ENCODE assay signal across 9 cellular contexts in genomic region chr19:44752123-44752815, GRCh38. TPM values are rescaled to one million over a fixed set of nuclear protein-coding genes. Genes with fewer than 3 reads are reported as not detected.
DNase-seq lines count a peak whose midpoint lies in the region; ATAC-seq and TF ChIP-seq lines count a peak whose summit lies in the region.
"Had no signal": no experiment of that assay in that cellular context is flagged by ENCODE, and none has a peak within 500 bp of the region (broad histone marks: within the 10 kb centered on the region; RNA-seq: fewer than 3 reads in every experiment).

No MANE protein-coding gene starts in this region.

- ATAC-seq in stimulated activated memory B cell treated with anti-CD40 and anti-IgM and Interleukin-4, amounts not matched to agents 10 μg/mL and 1 μg/mL and 100 μg/mL, for 72 hours = no peak
- ATAC-seq in HG03378 (IDR thresholded peaks at IDR 0.05; ENCODE audit: unreplicated experiment) = no peak

- peaks cover 47% of the 10 kb centered on the region for H3K4me1 Mint-ChIP-seq in activated CD4-positive, alpha-beta memory T cell treated with anti-CD3 and anti-CD28 coated beads for 36 hours (ENCODE audit: low read depth)
- H3K4me1 Mint-ChIP-seq in stimulated activated memory B cell treated with anti-CD40 and anti-IgM and Interleukin-4, amounts not matched to agents 10 μg/mL and 1 μg/mL and 100 μg/mL, for 72 hours = peaks cover 66% of the 10 kb centered on the region

- peaks cover 21% of the 10 kb centered on the region for H3K4me1 ChIP-seq in iPS-18a (ENCODE audit: control insufficient read depth, low read depth, low read length)

- H3K4me3 ChIP-seq in HL-60 (replicated peaks; ENCODE audit: insufficient read depth, low read length) (no peak overlapping the region), iPS-18a (ENCODE audit: low read length) (peak overlapping the region; percentile 17)

- DNase-seq in HL-60 (ENCODE audit: low read depth in 1 of 2, low spot score in 1 of 2) (no peak), AG08395 (ENCODE audit: low spot score) (no peak), putamen (ENCODE audit: low spot score) (no peak)
- DNase-seq in activated CD4-positive, alpha-beta memory T cell treated with anti-CD3 and anti-CD28 coated beads for 36 hours = peak; percentile 27
- DNase-seq: NCI-H1436 treated with DMSO at 0.1 percent for 48 hours had no signal

- peak overlapping the region; percentile 85 for H3K27ac ChIP-seq in HL-60 (replicated peaks)
- no peak overlapping the region for H3K27ac ChIP-seq in iPS-18a (ENCODE audit: low read length)

- H3K36me3 ChIP-seq in iPS-18a (ENCODE audit: control insufficient read depth, low read depth, low read length) = no peaks in the 10 kb centered on the region

- peak overlapping the region; percentile 93 for H3K4me3 Mint-ChIP-seq in activated CD4-positive, alpha-beta memory T cell treated with anti-CD3 and anti-CD28 coated beads for 36 hours
- H3K4me3 Mint-ChIP-seq in stimulated activated memory B cell treated with anti-CD40 and anti-IgM and Interleukin-4, amounts not matched to agents 10 μg/mL and 1 μg/mL and 100 μg/mL, for 72 hours = peak overlapping the region; percentile 97

- H3K9ac ChIP-seq in iPS-18a (ENCODE audit: low read length) = no peak overlapping the region

- intact Hi-C loops in activated CD4-positive, alpha-beta memory T cell treated with anti-CD3 and anti-CD28 coated beads for 36 hours (cut with micrococcal nuclease) = loop anchor here (2.0 to 5.0 kb wide), 3 partner anchors 59 to 425 kb away; partner anchors contain the start of genes BLOC1S3, TOMM40 and TRAPPC6A

- CTCF ChIA-PET in activated CD4-positive, alpha-beta memory T cell treated with anti-CD3 and anti-CD28 coated beads for 36 hours (lab: Charles Lee) = interaction anchor here (0.7 to 5.3 kb wide), 6 partner anchors 18 to 63 kb away, joined by 3 to 50 read pairs (median 5); no protein-coding TSS in a partner anchor

- no peak for TF ChIP-seq CTCF in HL-60 (IDR thresholded peaks at IDR 0.05; ENCODE audit: insufficient read depth, low read length)

- H3K27me3 ChIP-seq in HL-60 (ENCODE audit: insufficient read depth, poor library complexity, severe bottlenecking) (no peaks in the 10 kb centered on the region), iPS-18a (ENCODE audit: control insufficient read depth, insufficient read depth, low read length) (peaks cover 92% of the 10 kb centered on the region)

- H3K9me3 ChIP-seq in iPS-18a (ENCODE audit: control insufficient read depth, low read depth, low read length) = no peaks in the 10 kb centered on the region

- H3K9me3 Mint-ChIP-seq in activated CD4-positive, alpha-beta memory T cell treated with anti-CD3 and anti-CD28 coated beads for 36 hours = no peaks in the 10 kb centered on the region
- H3K9me3 Mint-ChIP-seq in stimulated activated memory B cell treated with anti-CD40 and anti-IgM and Interleukin-4, amounts not matched to agents 10 μg/mL and 1 μg/mL and 100 μg/mL, for 72 hours = no peaks in the 10 kb centered on the region

- peak overlapping the region; percentile 99 for H3K27ac Mint-ChIP-seq in activated CD4-positive, alpha-beta memory T cell treated with anti-CD3 and anti-CD28 coated beads for 36 hours
- peak overlapping the region; percentile 84 for H3K27ac Mint-ChIP-seq in stimulated activated memory B cell treated with anti-CD40 and anti-IgM and Interleukin-4, amounts not matched to agents 10 μg/mL and 1 μg/mL and 100 μg/mL, for 72 hours

- H3K36me3 Mint-ChIP-seq in activated CD4-positive, alpha-beta memory T cell treated with anti-CD3 and anti-CD28 coated beads for 36 hours = peaks cover 70% of the 10 kb centered on the region
- H3K36me3 Mint-ChIP-seq in stimulated activated memory B cell treated with anti-CD40 and anti-IgM and Interleukin-4, amounts not matched to agents 10 μg/mL and 1 μg/mL and 100 μg/mL, for 72 hours = peaks cover 47% of the 10 kb centered on the region

- H3K27me3 Mint-ChIP-seq in activated CD4-positive, alpha-beta memory T cell treated with anti-CD3 and anti-CD28 coated beads for 36 hours = no peaks in the 10 kb centered on the region
- no peaks in the 10 kb centered on the region for H3K27me3 Mint-ChIP-seq in stimulated activated memory B cell treated with anti-CD40 and anti-IgM and Interleukin-4, amounts not matched to agents 10 μg/mL and 1 μg/mL and 100 μg/mL, for 72 hours

- POLR2A ChIA-PET in activated CD4-positive, alpha-beta memory T cell treated with anti-CD3 and anti-CD28 coated beads for 36 hours (lab: Charles Lee) = interaction anchor here (1.2 to 2.1 kb wide), 4 partner anchors 11 to 28 kb away, joined by 4 to 19 read pairs (median 12); no protein-coding TSS in a partner anchor

RNA-seq across cellular contexts. Expression of gene BCL3, which starts 3.8 kb away (rescaled TPM):
- total RNA-seq in activated CD4-positive, alpha-beta memory T cell treated with anti-CD3 and anti-CD28 coated beads for 36 hours = 10 to 100 TPM; 75.0 to 79.6 TPM

RNA-seq across cellular contexts. Expression of gene CBLC, which starts 25.4 kb away (rescaled TPM):
- not detected for total RNA-seq in activated CD4-positive, alpha-beta memory T cell treated with anti-CD3 and anti-CD28 coated beads for 36 hours

RNA-seq across cellular contexts. Expression of gene CEACAM16, which starts 53.3 kb away (rescaled TPM):
- total RNA-seq in activated CD4-positive, alpha-beta memory T cell treated with anti-CD3 and anti-CD28 coated beads for 36 hours = not detected
- total RNA-seq: kidney epithelial cell had no signal

RNA-seq across cellular contexts. Expression of gene BCAM, which starts 56.6 kb away (rescaled TPM):
- total RNA-seq in activated CD4-positive, alpha-beta memory T cell treated with anti-CD3 and anti-CD28 coated beads for 36 hours = not detected
